Comparison of ENCODE assay signal across 1 cellular context in genomic region chr7:93044147-93044810, GRCh38.
TF ChIP-seq lines count a peak whose summit lies in the region.

No MANE protein-coding gene starts in this region.

TF ChIP-seq in HCT116, 20 proteins besides CTCF, POLR2A, EP300 and RAD21 (continued from another document):
- no peak for TF ChIP-seq REST (IDR thresholded peaks at IDR 0.05; ENCODE audit: low read depth)
- TF ChIP-seq ATF3 (IDR thresholded peaks at IDR 0.05) = no peak
- no peak for TF ChIP-seq SIN3A (IDR thresholded peaks at IDR 0.05; ENCODE audit: low read depth)
